ENCODE assay signal across 16 cellular contexts in genomic region chr10:124923684-124924083, GRCh38. TPM values are rescaled to one million over a fixed set of nuclear protein-coding genes. Genes with fewer than 3 reads are reported as not detected.
DNase-seq lines count a peak whose midpoint lies in the region; ATAC-seq, FAIRE-seq and TF ChIP-seq lines count a peak whose summit lies in the region.
"Had no signal": no experiment of that assay in that cellular context is flagged by ENCODE, and none has a peak within 500 bp of the region (broad histone marks: within the 10 kb centered on the region; RNA-seq: fewer than 3 reads in every experiment).

No MANE protein-coding gene starts in this region.

- H3F3A ChIP-seq in GM23248 (ENCODE audit: insufficient read depth) = peaks cover 32% of the 10 kb centered on the region
- H3F3A ChIP-seq in smooth muscle cell (ENCODE audit: low read depth) = peaks cover 3% of the 10 kb centered on the region

- no peak overlapping the region for H2BK5ac ChIP-seq in neuronal stem cell (ENCODE audit: low read length)

- no peak overlapping the region for H2BK120ac ChIP-seq in neuronal stem cell (ENCODE audit: low read depth, low read length)

- no peak for FAIRE-seq in HepG2 (lab: Jason Lieb, UNC)
- FAIRE-seq: A204.1, GM19239, RCC 7860 had no signal

- no peak for DNase-seq in GM23248
- no peak for DNase-seq in SJSA1 (ENCODE audit: low read depth in 1 of 2, low spot score in 2 of 2)
- no peak for DNase-seq in HepG2 (ENCODE audit: low spot score)
- DNase-seq in smooth muscle cell (lab: John Stamatoyannopoulos, UW; ENCODE audit: unreplicated experiment) = no peak
- DNase-seq in neuronal stem cell (ENCODE audit: low spot score) = no peak
- no peak for DNase-seq in left lobe of liver (ENCODE audit: low spot score)
- no peak for DNase-seq in lower lobe of right lung
- DNase-seq: BE2C, Karpas-422, NCI-H1105 treated with DMSO at 0.1 percent for 48 hours, NCI-H2081, NCI-H2171, NCI-H526 had no signal

- intact Hi-C loops in HepG2 (cut with micrococcal nuclease; ENCODE audit: unreplicated experiment) (no loop called here), lower lobe of right lung (cut with DNase I) (no loop called here)

- no peaks in the 10 kb centered on the region for H3K9me3 ChIP-seq in GM23248 (ENCODE audit: low read depth)
- H3K9me3 ChIP-seq in SJSA1 (replicated peaks) = no peaks in the 10 kb centered on the region
- H3K9me3 ChIP-seq in HepG2 (ENCODE audit: low read length) = no peaks in the 10 kb centered on the region
- H3K9me3 ChIP-seq in smooth muscle cell (replicated peaks; ENCODE audit: low read depth) = no peaks in the 10 kb centered on the region
- peaks cover 0 to 3% of the 10 kb centered on the region in 2 donors for H3K9me3 ChIP-seq in neuronal stem cell (replicated peaks in 1 of 2; ENCODE audit: control insufficient read depth in 2 of 2, insufficient read depth in 1 of 2, low read depth in 1 of 2, low read length in 2 of 2)
- H3K9me3 ChIP-seq in lower lobe of right lung = no peaks in the 10 kb centered on the region
- H3K9me3 ChIP-seq: BE2C had no signal

- peaks cover 4% of the 10 kb centered on the region for H3K79me1 ChIP-seq in neuronal stem cell (ENCODE audit: low read depth, low read length)

- H3K18ac ChIP-seq in neuronal stem cell (ENCODE audit: low read length) = no peak overlapping the region

- no peak overlapping the region for H3K23ac ChIP-seq in neuronal stem cell (ENCODE audit: low read depth, low read length, poor library complexity)

- POLR2A ChIA-PET in HepG2 (lab: Yijun Ruan, JAX) = no interaction called here

- no peak for TF ChIP-seq CTCF in HepG2 (CRISPR knock-in tag; IDR thresholded peaks at IDR 0.05)
- no peak for TF ChIP-seq CTCF in smooth muscle cell (IDR thresholded peaks at IDR 0.05; ENCODE audit: borderline replicate concordance, insufficient read depth, poor library complexity, severe bottlenecking)
- TF ChIP-seq CTCF in lower lobe of right lung (IDR thresholded peaks at IDR 0.05) = no peak

- TF ChIP-seq RAD21 in HepG2 (CRISPR knock-in tag; IDR thresholded peaks at IDR 0.05) = no peak

- H3K4me2 ChIP-seq in GM23248 (ENCODE audit: unreplicated experiment) (peak overlapping the region; percentile 67), HepG2 (ENCODE audit: low read depth, low read length) (no peak overlapping the region), smooth muscle cell (no peak overlapping the region), neuronal stem cell (ENCODE audit: insufficient read depth, low read length, poor library complexity, severe bottlenecking) (no peak overlapping the region)

- H3K27me3 ChIP-seq in GM23248 (replicated peaks; ENCODE audit: insufficient read depth) (no peaks in the 10 kb centered on the region), SJSA1 (replicated peaks) (no peaks in the 10 kb centered on the region), HepG2 (ENCODE audit: control insufficient read depth in 1 of 2, insufficient read depth in 2 of 2, low read length in 2 of 2) (no peaks in the 10 kb centered on the region; a peak in 1 of 5 replicates), smooth muscle cell (ENCODE audit: low read depth) (no peaks in the 10 kb centered on the region), neuronal stem cell (ENCODE audit: control insufficient read depth in 3 of 3, insufficient read depth in 3 of 3, low read depth in 1 of 3, low read length in 3 of 3) (no peaks in the 10 kb centered on the region), lower lobe of right lung (ENCODE audit: low read depth) (no peaks in the 10 kb centered on the region)
- H3K27me3 ChIP-seq: BE2C had no signal

- H4K20me1 ChIP-seq in GM23248 (ENCODE audit: insufficient read depth) (peaks cover 22% of the 10 kb centered on the region; the same call in 1 of the 2 replicates), HepG2 (ENCODE audit: insufficient read depth, low read length) (peaks cover 81% of the 10 kb centered on the region), smooth muscle cell (ENCODE audit: low read depth) (peaks cover 96% of the 10 kb centered on the region)

- TF ChIP-seq EP300 in HepG2 (IDR thresholded peaks at IDR 0.05; ENCODE audit: low read depth in 2 of 2, low read length in 2 of 2) = no peak
- TF ChIP-seq EP300 in HepG2 (CRISPR knock-in tag; IDR thresholded peaks at IDR 0.05; ENCODE audit: borderline replicate concordance) = no peak

- H3K36me3 ChIP-seq in GM23248 (ENCODE audit: low read depth) (peaks cover 6% of the 10 kb centered on the region; the same call in 1 of the 2 replicates), SJSA1 (peaks cover 13% of the 10 kb centered on the region; the same call in 1 of the 2 replicates), HepG2 (replicated peaks in 1 of 2; ENCODE audit: control insufficient read depth in 1 of 2, insufficient read depth in 2 of 2, low read length in 2 of 2) (peaks cover 0 to 14% of the 10 kb centered on the region in 2 experiments; a peak in 2 of 5 replicates), smooth muscle cell (ENCODE audit: low read depth) (no peaks in the 10 kb centered on the region), neuronal stem cell (replicated peaks in 1 of 2; ENCODE audit: control insufficient read depth in 2 of 2, insufficient read depth in 2 of 2, low read length in 2 of 2) (peaks cover 0 to 27% of the 10 kb centered on the region in 2 donors), lower lobe of right lung (peaks cover 13% of the 10 kb centered on the region)

- in situ Hi-C loops in GM23248 (cut with MboI) (no loop called here), HepG2 (cut with HindIII; ENCODE audit: extremely low pct_ligation_motif_present, low pct_unique_long_range_greater_than_20kb) (no loop called here)

- H3K4ac ChIP-seq in neuronal stem cell (ENCODE audit: low read length) = no peak overlapping the region

- H3K79me2 ChIP-seq in GM23248 (ENCODE audit: insufficient read depth) (peaks cover 100% of the 10 kb centered on the region), HepG2 (ENCODE audit: insufficient read depth, low read length) (peaks cover 95% of the 10 kb centered on the region), smooth muscle cell (ENCODE audit: low read depth) (peaks cover 100% of the 10 kb centered on the region)

- H3K27ac ChIP-seq in GM23248 = peak overlapping the region; percentile 80
- 0 out of 2 replicates have a peak overlapping the region, but pooled peaks have one; percentile 6 for H3K27ac ChIP-seq in SJSA1
- no peak overlapping the region for H3K27ac ChIP-seq in HepG2 (ENCODE audit: extremely low read length, insufficient read depth, low read length)
- H3K27ac ChIP-seq in smooth muscle cell (ENCODE audit: low read depth) = peak overlapping the region; percentile 36
- H3K27ac ChIP-seq in neuronal stem cell (replicated peaks; ENCODE audit: low read length) = no peak overlapping the region
- H3K27ac ChIP-seq in lower lobe of right lung = no peak overlapping the region

- H2AFZ ChIP-seq in GM23248 (no peak overlapping the region), HepG2 (ENCODE audit: low read length) (no peak overlapping the region), smooth muscle cell (ENCODE audit: low read depth) (no peak overlapping the region), neuronal stem cell (ENCODE audit: low read length) (no peak overlapping the region)

- no peaks in the 10 kb centered on the region for H3K9me2 ChIP-seq in GM23248 (ENCODE audit: insufficient read depth)

- WGBS in GM23248 (ENCODE audit: low coverage in 1 of 2, low lambda C conversion rate in 2 of 2, missing lambda C conversion rate in 2 of 2), 2 experiments = 96 to 99% methylated on average over 5 of the region's 5 CpGs
- WGBS in HepG2 (ENCODE audit: low lambda C conversion rate) = 95% methylated on average over 5 of the region's 5 CpGs
- 100% methylated on average over 5 of the region's 5 CpGs for WGBS in smooth muscle cell (ENCODE audit: low lambda C conversion rate)
- no CpG with 5 or more reads among the region's 5 CpGs for WGBS in neuronal stem cell (ENCODE audit: extremely low coverage in 2 of 2, insufficient read length in 2 of 2, insufficient replicate concordance in 1 of 2), 2 donors

- CTCF ChIA-PET in HepG2 (lab: Yijun Ruan, JAX; ENCODE audit: low intra/inter-chr PET ratio, low total read pairs) = no interaction called here

- no peak for TF ChIP-seq POLR2A in HepG2 (IDR thresholded peaks at IDR 0.05; ENCODE audit: insufficient read depth in 1 of 2, low read depth in 2 of 2, low read length in 2 of 2)

- H3K4me1 ChIP-seq in GM23248 (ENCODE audit: insufficient read depth) (peaks cover 41% of the 10 kb centered on the region), SJSA1 (replicated peaks) (peaks cover 17% of the 10 kb centered on the region), HepG2 (ENCODE audit: insufficient read depth, low read length) (peaks cover 35% of the 10 kb centered on the region), smooth muscle cell (ENCODE audit: low read depth) (peaks cover 10% of the 10 kb centered on the region), neuronal stem cell (ENCODE audit: control insufficient read depth in 2 of 2, insufficient read depth in 1 of 2, low read depth in 1 of 2, low read length in 2 of 2) (peaks cover 0 to under 1% of the 10 kb centered on the region in 2 donors), lower lobe of right lung (peaks cover 43% of the 10 kb centered on the region)
- H3K4me1 ChIP-seq: BE2C had no signal

- no peak overlapping the region for H4K8ac ChIP-seq in neuronal stem cell (ENCODE audit: low read depth, low read length)

- H3K14ac ChIP-seq in neuronal stem cell (ENCODE audit: low read length) = no peak overlapping the region

- no peak overlapping the region for H4K91ac ChIP-seq in neuronal stem cell (ENCODE audit: low read depth, low read length, poor library complexity)

- no TSS peak for BruUV-seq in HepG2 (replicated peaks; lab: Mats Ljungman, UMichigan)

- H3K4me3 ChIP-seq in GM23248 (no peak overlapping the region), SJSA1 (no peak overlapping the region), HepG2 (replicated peaks in 1 of 3; ENCODE audit: insufficient read depth in 1 of 3, low read depth in 2 of 3, low read length in 3 of 3) (no peak overlapping the region), smooth muscle cell (no peak overlapping the region), neuronal stem cell (ENCODE audit: low read length in 2 of 2) (no peak overlapping the region), lower lobe of right lung (no peak overlapping the region)

- no peak overlapping the region for H2AK5ac ChIP-seq in neuronal stem cell (ENCODE audit: low read depth, low read length)

- H3K9ac ChIP-seq in GM23248 = no peak overlapping the region
- H3K9ac ChIP-seq in HepG2 (ENCODE audit: insufficient read depth, low read depth, low read length) = no peak overlapping the region
- no peak overlapping the region for H3K9ac ChIP-seq in smooth muscle cell (ENCODE audit: low read depth)
- H3K9ac ChIP-seq in neuronal stem cell (ENCODE audit: low read depth, low read length, poor library complexity) = no peak overlapping the region

- ATAC-seq in HepG2 (no peak), left lobe of liver (no peak), lower lobe of right lung (no peak)

- H2BK15ac ChIP-seq in neuronal stem cell (ENCODE audit: low read length) = no peak overlapping the region

- no peak overlapping the region for H2BK12ac ChIP-seq in neuronal stem cell (ENCODE audit: low read length)

RNA-seq across cellular contexts. Expression of gene ZRANB1, which starts 18.2 kb away (rescaled TPM):
- 21.9 and 36.5 TPM in 2 replicates for total RNA-seq in GM23248 (2014; rRNA removed; shearing (Covaris generic))
- polyA plus RNA-seq in GM23248 (2016; fragmentation: Nextera tagmentation; extraction: Ambion mirVana) (6.0 and 6.6 TPM in 2 replicates), HepG2 (2011; rRNA removed) (9.6 and 10.3 TPM in 2 replicates), smooth muscle cell (7.5 and 8.2 TPM in 2 replicates)
- total RNA-seq in SJSA1 (2014; rRNA removed; shearing (Covaris generic)) = 20.8 and 27.1 TPM in 2 replicates
- total RNA-seq in HepG2 (2016; rRNA removed; fragmentation: Illumina TruSeq; extraction: Trizol) (19.6 and 20.7 TPM in 2 replicates), smooth muscle cell (24.1 and 30.2 TPM in 2 replicates), left lobe of liver (11.6 TPM), lower lobe of right lung (18.7 TPM)
- total RNA-seq in HepG2 (2016; cell fraction: cytosol; rRNA removed; fragmentation: Illumina TruSeq; extraction: Trizol; ENCODE audit: low read depth) = 38.1 and 44.9 TPM in 2 replicates
- total RNA-seq in HepG2 (2016; cell fraction: insoluble cytoplasmic fraction; rRNA removed; fragmentation: Illumina TruSeq; extraction: Trizol) = 19.4 and 21.1 TPM in 2 replicates
- total RNA-seq in HepG2 (2016; cell fraction: membrane; rRNA removed; fragmentation: Illumina TruSeq; extraction: Trizol) = 26.2 and 28.8 TPM in 2 replicates
- total RNA-seq in HepG2 (2016; cell fraction: nucleus; rRNA removed; fragmentation: Illumina TruSeq; extraction: Trizol) = 22.1 and 22.3 TPM in 2 replicates
- 5.2 and 8.8 TPM in 2 replicates for polyA plus RNA-seq in HepG2 (2011; cell fraction: cytosol; rRNA removed)
- 4.3 and 5.7 TPM in 2 replicates for polyA plus RNA-seq in HepG2 (2011; cell fraction: nucleus; rRNA removed)
- polyA plus RNA-seq in HepG2 (2012) = 13.8 and 15.9 TPM in 2 replicates
- polyA plus RNA-seq in HepG2 (2016; cell fraction: cytosol; fragmentation: Illumina TruSeq; extraction: Trizol; ENCODE audit: low read depth) = 2.2 and 2.6 TPM in 2 replicates
- 15.8 and 16.5 TPM in 2 replicates for polyA plus RNA-seq in HepG2 (2016; cell fraction: insoluble cytoplasmic fraction; fragmentation: Illumina TruSeq; extraction: Trizol; ENCODE audit: low read depth)
- polyA plus RNA-seq in HepG2 (2016; cell fraction: membrane; fragmentation: Illumina TruSeq; extraction: Trizol; ENCODE audit: low read depth) = 7.6 and 8.4 TPM in 2 replicates
- polyA plus RNA-seq in HepG2 (2016; cell fraction: nucleus; fragmentation: Illumina TruSeq; extraction: Trizol; ENCODE audit: insufficient read depth, low read depth) = 18.8 and 21.5 TPM in 2 replicates
- polyA minus RNA-seq in HepG2 (2011; rRNA and poly(A)+ RNA removed; ENCODE audit: low replicate concordance) = 14.9 and 19.7 TPM in 2 replicates
- 15.5 and 21.6 TPM in 2 replicates for polyA minus RNA-seq in HepG2 (2011; cell fraction: cytosol; rRNA and poly(A)+ RNA removed)
- 30.3 and 31.8 TPM in 2 replicates for polyA minus RNA-seq in HepG2 (2011; cell fraction: nucleus; rRNA and poly(A)+ RNA removed)
- polyA plus RNA-seq in neuronal stem cell (2013, experiment 1 of 2) = 13.4 TPM
- 14.2 TPM for polyA plus RNA-seq in neuronal stem cell (2013, experiment 2 of 2)

Comparison
In these comparisons a context has a peak if more than half of its experiments do, and no peak if none do; other contexts are left out.
1. H3K27ac ChIP-seq: peak in GM23248 (single experiment), SJSA1 (single experiment) and smooth muscle cell (single experiment); none in HepG2 (single experiment), neuronal stem cell (single experiment) and lower lobe of right lung (single experiment).